ENCODE assay signal across 1 cellular context in the genomic region with DNA sequence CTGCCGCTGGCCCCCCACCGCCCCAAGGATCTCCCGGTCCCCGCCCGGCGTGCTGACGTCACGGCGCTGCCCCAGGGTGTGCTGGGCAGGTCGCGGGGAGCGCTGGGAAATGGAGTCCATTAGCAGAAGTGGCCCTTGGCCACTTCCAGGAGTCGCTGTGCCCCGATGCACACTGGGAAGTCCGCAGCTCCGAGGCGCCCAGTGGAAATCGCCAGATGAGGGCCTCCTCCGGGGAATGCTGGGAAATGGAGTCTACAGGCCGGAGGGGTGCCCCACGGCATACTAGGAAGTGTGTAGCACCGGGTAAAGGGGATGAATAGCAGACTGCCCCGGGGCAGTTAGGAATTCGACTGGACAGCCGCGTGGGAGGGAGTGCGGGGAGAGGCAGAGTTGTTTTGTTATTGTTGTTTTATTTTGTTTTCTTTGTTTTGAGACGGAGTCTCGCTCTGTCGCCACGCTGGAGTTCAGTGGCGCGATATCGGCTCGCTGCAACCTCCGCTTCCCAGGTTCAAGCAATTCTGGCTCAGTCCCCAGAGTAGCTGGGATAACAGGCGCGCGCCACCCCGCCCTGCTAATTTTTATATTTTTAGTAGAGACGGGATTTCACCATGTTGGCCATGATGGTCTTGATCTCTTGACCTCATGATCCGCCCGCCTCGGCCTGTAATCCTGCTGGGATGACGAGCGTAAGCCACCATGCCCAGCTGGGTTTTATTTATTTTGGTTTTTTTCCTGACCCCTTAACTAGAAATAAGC.
TF ChIP-seq lines count a peak whose summit lies in the region.

A gene (minus strand): TSS at position 2 of the 756 bp plus-strand sequence. CDS start 94 bp downstream, outside the sequence.

TF ChIP-seq in HEK293, 187 proteins besides CTCF, POLR2A, EP300 and RAD21 (continued from another document):
- TF ChIP-seq, protein P1, sequence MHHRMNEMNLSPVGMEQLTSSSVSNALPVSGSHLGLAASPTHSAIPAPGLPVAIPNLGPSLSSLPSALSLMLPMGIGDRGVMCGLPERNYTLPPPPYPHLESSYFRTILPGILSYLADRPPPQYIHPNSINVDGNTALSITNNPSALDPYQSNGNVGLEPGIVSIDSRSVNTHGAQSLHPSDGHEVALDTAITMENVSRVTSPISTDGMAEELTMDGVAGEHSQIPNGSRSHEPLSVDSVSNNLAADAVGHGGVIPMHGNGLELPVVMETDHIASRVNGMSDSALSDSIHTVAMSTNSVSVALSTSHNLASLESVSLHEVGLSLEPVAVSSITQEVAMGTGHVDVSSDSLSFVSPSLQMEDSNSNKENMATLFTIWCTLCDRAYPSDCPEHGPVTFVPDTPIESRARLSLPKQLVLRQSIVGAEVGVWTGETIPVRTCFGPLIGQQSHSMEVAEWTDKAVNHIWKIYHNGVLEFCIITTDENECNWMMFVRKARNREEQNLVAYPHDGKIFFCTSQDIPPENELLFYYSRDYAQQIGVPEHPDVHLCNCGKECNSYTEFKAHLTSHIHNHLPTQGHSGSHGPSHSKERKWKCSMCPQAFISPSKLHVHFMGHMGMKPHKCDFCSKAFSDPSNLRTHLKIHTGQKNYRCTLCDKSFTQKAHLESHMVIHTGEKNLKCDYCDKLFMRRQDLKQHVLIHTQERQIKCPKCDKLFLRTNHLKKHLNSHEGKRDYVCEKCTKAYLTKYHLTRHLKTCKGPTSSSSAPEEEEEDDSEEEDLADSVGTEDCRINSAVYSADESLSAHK (tag by site-specific recombination; IDR thresholded peaks at IDR 0.05): peak; percentile 57; the same call in 1 of the 2 replicates
- TF ChIP-seq ZNF610 (tag by site-specific recombination; IDR thresholded peaks at IDR 0.05; ENCODE audit: borderline replicate concordance) (peak; percentile 52; the same call in 1 of the 2 replicates), YY1 (tag by site-specific recombination; IDR thresholded peaks at IDR 0.05) (no peak), MEIS1 (CRISPR knock-in tag; IDR thresholded peaks at IDR 0.05; ENCODE audit: borderline replicate concordance) (no peak), ZNF214 (tag by site-specific recombination; IDR thresholded peaks at IDR 0.05; ENCODE audit: borderline replicate concordance) (no peak), ZNF16 (tag by site-specific recombination; IDR thresholded peaks at IDR 0.05; ENCODE audit: low read depth) (no peak), ZNF654 (tag by site-specific recombination; IDR thresholded peaks at IDR 0.05; ENCODE audit: low read depth) (no peak), ZBTB20 (tag by site-specific recombination; IDR thresholded peaks at IDR 0.05) (peak; percentile 92), KLF10 (tag by site-specific recombination; IDR thresholded peaks at IDR 0.05) (no peak)
- TF ChIP-seq, protein P2, sequence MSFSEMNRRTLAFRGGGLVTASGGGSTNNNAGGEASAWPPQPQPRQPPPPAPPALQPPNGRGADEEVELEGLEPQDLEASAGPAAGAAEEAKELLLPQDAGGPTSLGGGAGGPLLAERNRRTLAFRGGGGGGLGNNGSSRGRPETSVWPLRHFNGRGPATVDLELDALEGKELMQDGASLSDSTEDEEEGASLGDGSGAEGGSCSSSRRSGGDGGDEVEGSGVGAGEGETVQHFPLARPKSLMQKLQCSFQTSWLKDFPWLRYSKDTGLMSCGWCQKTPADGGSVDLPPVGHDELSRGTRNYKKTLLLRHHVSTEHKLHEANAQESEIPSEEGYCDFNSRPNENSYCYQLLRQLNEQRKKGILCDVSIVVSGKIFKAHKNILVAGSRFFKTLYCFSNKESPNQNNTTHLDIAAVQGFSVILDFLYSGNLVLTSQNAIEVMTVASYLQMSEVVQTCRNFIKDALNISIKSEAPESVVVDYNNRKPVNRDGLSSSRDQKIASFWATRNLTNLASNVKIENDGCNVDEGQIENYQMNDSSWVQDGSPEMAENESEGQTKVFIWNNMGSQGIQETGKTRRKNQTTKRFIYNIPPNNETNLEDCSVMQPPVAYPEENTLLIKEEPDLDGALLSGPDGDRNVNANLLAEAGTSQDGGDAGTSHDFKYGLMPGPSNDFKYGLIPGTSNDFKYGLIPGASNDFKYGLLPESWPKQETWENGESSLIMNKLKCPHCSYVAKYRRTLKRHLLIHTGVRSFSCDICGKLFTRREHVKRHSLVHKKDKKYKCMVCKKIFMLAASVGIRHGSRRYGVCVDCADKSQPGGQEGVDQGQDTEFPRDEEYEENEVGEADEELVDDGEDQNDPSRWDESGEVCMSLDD (tag by site-specific recombination; IDR thresholded peaks at IDR 0.05): peak; percentile 95
TF ChIP-seq in HEK293: peak in this region for 60.
